ENCODE assay signal across 10 cellular contexts in the genomic region with DNA sequence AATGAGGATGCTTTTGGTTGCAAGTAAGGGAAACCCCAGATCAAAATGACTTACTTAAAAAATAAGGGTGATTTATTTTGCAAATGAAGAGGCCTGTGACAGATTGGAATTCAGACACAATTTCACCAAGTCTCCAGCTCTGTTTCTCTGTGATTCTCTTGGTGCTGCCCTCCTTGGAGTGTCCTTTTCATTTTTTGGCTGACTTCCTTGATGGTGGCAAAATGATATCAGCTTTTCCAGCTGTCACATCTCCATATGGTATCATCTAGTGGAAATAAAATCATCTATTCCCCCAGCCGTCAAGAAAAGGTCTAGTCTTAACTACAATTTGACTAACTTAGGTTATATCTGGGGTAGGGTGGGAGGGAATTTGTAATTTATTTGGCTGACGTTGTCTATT.
"Had no signal": no experiment of that assay in that cellular context is flagged by ENCODE, and none has a peak within 500 bp of the region (broad histone marks: within the 10 kb centered on the region; RNA-seq: fewer than 3 reads in every experiment).

No MANE protein-coding gene starts in this region.

- H3K4me1 ChIP-seq: HAP-1 had no signal

- H3K4me3 ChIP-seq: GM23248, HAP-1 had no signal

- H3K9me3 ChIP-seq: HAP-1 had no signal

- H3K36me3 ChIP-seq: HAP-1 had no signal

- H3K27ac ChIP-seq: GM23248, HL-60, KMS-11 had no signal

- DNase-seq: GM23248, GOT3, H7, HFFc6, KBM-7 had no signal

- ATAC-seq: HCT116, HepG2 had no signal
